15 cellular contexts compared by ENCODE assay signal in the genomic region with DNA sequence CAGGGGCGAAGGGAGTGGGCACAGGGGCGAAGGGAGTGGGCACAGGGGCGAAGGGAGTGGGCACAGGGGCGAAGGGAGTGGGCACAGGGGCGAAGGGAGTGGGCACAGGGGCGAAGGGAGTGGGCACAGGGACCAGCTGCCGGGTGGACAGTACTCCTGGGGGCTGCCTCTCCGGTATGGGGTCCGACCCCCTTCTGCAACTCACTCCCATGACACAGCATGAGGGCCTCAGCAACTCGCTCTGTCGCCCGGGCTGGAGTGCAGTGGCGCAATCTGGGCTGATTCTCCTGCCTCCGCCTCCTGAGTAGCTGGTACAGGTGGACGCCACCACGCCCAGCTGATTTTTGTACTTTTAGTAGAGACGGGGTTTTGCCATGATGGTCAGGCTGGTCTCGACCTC. TPM values are rescaled to one million over a fixed set of nuclear protein-coding genes. Genes with fewer than 3 reads are reported as not detected.
A peak's percentile ranks its signal among the peaks of the same experiment; 100 is the strongest.
DNase-seq lines count a peak whose midpoint lies in the region; ATAC-seq, FAIRE-seq and TF ChIP-seq lines count a peak whose summit lies in the region.
"Not testable (repeated sequence)": the region's sequence is repeated elsewhere in the genome, so short reads cannot be mapped to it uniquely, and the experiment has no call there.
"Had no signal": no experiment of that assay in that cellular context is flagged by ENCODE, and none has a peak within 500 bp of the region (broad histone marks: within the 10 kb centered on the region; RNA-seq: fewer than 3 reads in every experiment).

No MANE protein-coding gene starts in this region.

- DNase-seq in 8988T, result peak; percentile 8
- not testable (repeated sequence) for DNase-seq in activated naive CD8-positive, alpha-beta T cell treated with anti-CD3 and anti-CD28 coated beads, Interleukin-2, amount 10 ng/mL, durations not matched to agents 7 days and 5 days; caudate nucleus (lab: John Stamatoyannopoulos, UW); stimulated activated naive B cell treated with anti-CD40 and anti-IgM and Interleukin-4, amounts not matched to agents 10 μg/mL and 1 μg/mL and 100 μg/mL, for 72 hours
- peak; percentile 58 for DNase-seq in Right ventricle myocardium inferior (ENCODE audit: missing footprints)
- peak; percentile 67 for DNase-seq in kidney

- intact Hi-C loops in Right ventricle myocardium inferior (cut with DNase I), result not testable (repeated sequence)
- intact Hi-C loops in kidney (cut with DNase I), result loop anchor here (10.0 kb wide), 2 partner anchors 59 to 129 kb away; no protein-coding TSS in a partner anchor

- TF ChIP-seq CTCF in kidney (IDR thresholded peaks at IDR 0.05; ENCODE audit: borderline replicate concordance, extremely low read depth, insufficient read depth), result not testable (repeated sequence)

- ATAC-seq in activated naive CD8-positive, alpha-beta T cell treated with anti-CD3 and anti-CD28 coated beads, Interleukin-2, amount 10 ng/mL, durations not matched to agents 7 days and 5 days (ENCODE audit: low read depth); Right ventricle myocardium inferior; stimulated activated naive B cell treated with anti-CD40 and anti-IgM and Interleukin-4, amounts not matched to agents 10 μg/mL and 1 μg/mL and 100 μg/mL, for 72 hours (replicated peaks): not testable (repeated sequence)

- peaks cover 36% of the 10 kb centered on the region for H3K36me3 Mint-ChIP-seq in activated naive CD8-positive, alpha-beta T cell treated with anti-CD3 and anti-CD28 coated beads, Interleukin-2, amount 10 ng/mL, durations not matched to agents 7 days and 5 days
- H3K36me3 Mint-ChIP-seq in stimulated activated naive B cell treated with anti-CD40 and anti-IgM and Interleukin-4, amounts not matched to agents 10 μg/mL and 1 μg/mL and 100 μg/mL, for 72 hours, result peaks cover 61 to 70% of the 10 kb centered on the region in 2 donors

- not testable (repeated sequence) for H3K9me3 ChIP-seq in kidney (ENCODE audit: control insufficient read depth in 1 of 2, low read length in 2 of 2)

- not testable (repeated sequence) for H3K9me3 Mint-ChIP-seq in activated naive CD8-positive, alpha-beta T cell treated with anti-CD3 and anti-CD28 coated beads, Interleukin-2, amount 10 ng/mL, durations not matched to agents 7 days and 5 days; stimulated activated naive B cell treated with anti-CD40 and anti-IgM and Interleukin-4, amounts not matched to agents 10 μg/mL and 1 μg/mL and 100 μg/mL, for 72 hours

- H3K4me1 Mint-ChIP-seq in activated naive CD8-positive, alpha-beta T cell treated with anti-CD3 and anti-CD28 coated beads, Interleukin-2, amount 10 ng/mL, durations not matched to agents 7 days and 5 days, result peaks cover 35% of the 10 kb centered on the region
- peaks cover 39 to 68% of the 10 kb centered on the region in 2 donors for H3K4me1 Mint-ChIP-seq in stimulated activated naive B cell treated with anti-CD40 and anti-IgM and Interleukin-4, amounts not matched to agents 10 μg/mL and 1 μg/mL and 100 μg/mL, for 72 hours

- peak overlapping the region; percentile 45 for H3K27ac Mint-ChIP-seq in activated naive CD8-positive, alpha-beta T cell treated with anti-CD3 and anti-CD28 coated beads, Interleukin-2, amount 10 ng/mL, durations not matched to agents 7 days and 5 days
- H3K27ac Mint-ChIP-seq in stimulated activated naive B cell treated with anti-CD40 and anti-IgM and Interleukin-4, amounts not matched to agents 10 μg/mL and 1 μg/mL and 100 μg/mL, for 72 hours, result peak overlapping the region; percentile 47

- not testable (repeated sequence) for H3K9ac ChIP-seq in kidney (ENCODE audit: low read length in 2 of 2)

- H3K27ac ChIP-seq in caudate nucleus (ENCODE audit: low read depth, low read length), result peak overlapping the region; percentile 94
- not testable (repeated sequence) for H3K27ac ChIP-seq in kidney (ENCODE audit: low read depth in 2 of 2, low read length in 2 of 2)

- POLR2A ChIA-PET in activated naive CD8-positive, alpha-beta T cell treated with anti-CD3 and anti-CD28 coated beads, Interleukin-2, amount 10 ng/mL, durations not matched to agents 7 days and 5 days (lab: Charles Lee), result interaction anchor here (1.1 to 5.3 kb wide), 6 partner anchors 10 to 99 kb away, joined by 5 to 40 read pairs (median 8); partner anchors contain the start of genes BIRC5 and TMC8

- FAIRE-seq in kidney (lab: Jason Lieb, UNC), result not testable (repeated sequence)

- H3K4me1 ChIP-seq in kidney (ENCODE audit: control insufficient read depth in 1 of 2, insufficient read depth in 1 of 2, low read depth in 1 of 2, low read length in 2 of 2), result not testable (repeated sequence)

- not testable (repeated sequence) for H3K4me3 ChIP-seq in kidney (ENCODE audit: low read length in 2 of 2)

- H3K27me3 Mint-ChIP-seq in activated naive CD8-positive, alpha-beta T cell treated with anti-CD3 and anti-CD28 coated beads, Interleukin-2, amount 10 ng/mL, durations not matched to agents 7 days and 5 days; stimulated activated naive B cell treated with anti-CD40 and anti-IgM and Interleukin-4, amounts not matched to agents 10 μg/mL and 1 μg/mL and 100 μg/mL, for 72 hours: not testable (repeated sequence)

- not testable (repeated sequence) for H3K36me3 ChIP-seq in kidney (ENCODE audit: control insufficient read depth in 1 of 2, insufficient read depth in 2 of 2, low read length in 2 of 2)

- H3K4me3 Mint-ChIP-seq in activated naive CD8-positive, alpha-beta T cell treated with anti-CD3 and anti-CD28 coated beads, Interleukin-2, amount 10 ng/mL, durations not matched to agents 7 days and 5 days; stimulated activated naive B cell treated with anti-CD40 and anti-IgM and Interleukin-4, amounts not matched to agents 10 μg/mL and 1 μg/mL and 100 μg/mL, for 72 hours: not testable (repeated sequence)

RNA-seq across cellular contexts. Expression of gene TMC6, which starts 12.8 kb away (rescaled TPM):
- 100 to 1,000 TPM; 638 to 646 TPM for total RNA-seq in activated naive CD8-positive, alpha-beta T cell treated with anti-CD3 and anti-CD28 coated beads, Interleukin-2, amount 10 ng/mL, durations not matched to agents 7 days and 5 days
- total RNA-seq in Right ventricle myocardium inferior (77.0 TPM), kidney (115 TPM)
- 15.0 TPM for polyA plus RNA-seq in kidney (ENCODE audit: insufficient read depth, low read depth, low replicate concordance)
- total RNA-seq: IMR-90 had no signal

RNA-seq across cellular contexts. Expression of gene TMC8, which starts 14.8 kb away (rescaled TPM):
- total RNA-seq in activated naive CD8-positive, alpha-beta T cell treated with anti-CD3 and anti-CD28 coated beads, Interleukin-2, amount 10 ng/mL, durations not matched to agents 7 days and 5 days, result 100 to 1,000 TPM; 336 to 340 TPM
- 4.3 TPM for total RNA-seq in Right ventricle myocardium inferior
- 35.9 TPM for total RNA-seq in kidney
- polyA plus RNA-seq in kidney (ENCODE audit: insufficient read depth, low read depth, low replicate concordance), result 1.0 TPM
- total RNA-seq: Daoy, HFFc6, IMR-90 had no signal
- polyA plus RNA-seq: AG04450, IMR-90 had no signal

RNA-seq across cellular contexts. Expression of gene C17orf99, which starts 30.4 kb away (rescaled TPM):
- not detected for total RNA-seq in activated naive CD8-positive, alpha-beta T cell treated with anti-CD3 and anti-CD28 coated beads, Interleukin-2, amount 10 ng/mL, durations not matched to agents 7 days and 5 days
- total RNA-seq in Right ventricle myocardium inferior, result not detected
- not detected for total RNA-seq in kidney
- polyA plus RNA-seq in kidney (ENCODE audit: insufficient read depth, low read depth, low replicate concordance), result not detected
- total RNA-seq: A673; CD4-positive, alpha-beta memory T cell; Daoy; GM23338; HFFc6; HT1080; IMR-90 had no signal
- polyA plus RNA-seq: AG04450; CD14-positive monocyte; CD4-positive, alpha-beta memory T cell; GM23338; IMR-90 had no signal

RNA-seq across cellular contexts. Expression of gene SYNGR2, which starts 52.6 kb away (rescaled TPM):
- 10 to 100 TPM; 43.2 to 50.5 TPM for total RNA-seq in activated naive CD8-positive, alpha-beta T cell treated with anti-CD3 and anti-CD28 coated beads, Interleukin-2, amount 10 ng/mL, durations not matched to agents 7 days and 5 days
- total RNA-seq in Right ventricle myocardium inferior (120 TPM), kidney (165 TPM)
- polyA plus RNA-seq in kidney (ENCODE audit: insufficient read depth, low read depth, low replicate concordance), result 149 TPM
